ENCODE assay signal across 1 cellular context in genomic region chr1:181172082-181172481, GRCh38.
TF ChIP-seq lines count a peak whose summit lies in the region.

No MANE protein-coding gene starts in this region.

TF ChIP-seq in K562, 482 proteins besides CTCF, POLR2A, EP300 and RAD21 (continued from another document):
- TF ChIP-seq TSHZ1 (CRISPR knock-in tag; IDR thresholded peaks at IDR 0.05): no peak
